1 cellular context compared by ENCODE assay signal in genomic region chr3:115825046-115825445, GRCh38.
TF ChIP-seq lines count a peak whose summit lies in the region.

No MANE protein-coding gene starts in this region.

TF ChIP-seq in A549, 52 proteins besides CTCF, POLR2A, EP300 and RAD21:
- TF ChIP-seq ZFP36 (IDR thresholded peaks at IDR 0.05; ENCODE audit: borderline replicate concordance, partially characterized antibody), result no peak
- no peak for TF ChIP-seq HMGXB4 (CRISPR knock-in tag; IDR thresholded peaks at IDR 0.05; ENCODE audit: borderline replicate concordance)
- no peak for TF ChIP-seq CHD2 (IDR thresholded peaks at IDR 0.05; ENCODE audit: low read length, partially characterized antibody)
- no peak for TF ChIP-seq CHD4 (IDR thresholded peaks at IDR 0.05; ENCODE audit: borderline replicate concordance)
- TF ChIP-seq HOXB13 (CRISPR knock-in tag; IDR thresholded peaks at IDR 0.05; ENCODE audit: low read depth), result no peak
- TF ChIP-seq NFE2L2 (conservative IDR thresholded peaks at IDR 0.05; ENCODE audit: low read length), result no peak
- TF ChIP-seq, protein P1, sequence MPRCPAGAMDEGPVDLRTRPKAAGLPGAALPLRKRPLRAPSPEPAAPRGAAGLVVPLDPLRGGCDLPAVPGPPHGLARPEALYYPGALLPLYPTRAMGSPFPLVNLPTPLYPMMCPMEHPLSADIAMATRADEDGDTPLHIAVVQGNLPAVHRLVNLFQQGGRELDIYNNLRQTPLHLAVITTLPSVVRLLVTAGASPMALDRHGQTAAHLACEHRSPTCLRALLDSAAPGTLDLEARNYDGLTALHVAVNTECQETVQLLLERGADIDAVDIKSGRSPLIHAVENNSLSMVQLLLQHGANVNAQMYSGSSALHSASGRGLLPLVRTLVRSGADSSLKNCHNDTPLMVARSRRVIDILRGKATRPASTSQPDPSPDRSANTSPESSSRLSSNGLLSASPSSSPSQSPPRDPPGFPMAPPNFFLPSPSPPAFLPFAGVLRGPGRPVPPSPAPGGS (IDR thresholded peaks at IDR 0.05), result no peak
- no peak for TF ChIP-seq KDM5A (IDR thresholded peaks at IDR 0.05)
- TF ChIP-seq JUN (IDR thresholded peaks at IDR 0.05), result no peak
- no peak for TF ChIP-seq NPAS2 (CRISPR knock-in tag; IDR thresholded peaks at IDR 0.05; ENCODE audit: borderline replicate concordance)
- TF ChIP-seq HEYL (CRISPR knock-in tag; IDR thresholded peaks at IDR 0.05), result no peak
- TF ChIP-seq FOSL2 (IDR thresholded peaks at IDR 0.05), result no peak
- TF ChIP-seq FOSL2 (CRISPR knock-in tag; IDR thresholded peaks at IDR 0.05), result no peak
- TF ChIP-seq TFCP2L1 (CRISPR knock-in tag; IDR thresholded peaks at IDR 0.05), result no peak
